ENCODE assay signal across 24 cellular contexts in the genomic region with DNA sequence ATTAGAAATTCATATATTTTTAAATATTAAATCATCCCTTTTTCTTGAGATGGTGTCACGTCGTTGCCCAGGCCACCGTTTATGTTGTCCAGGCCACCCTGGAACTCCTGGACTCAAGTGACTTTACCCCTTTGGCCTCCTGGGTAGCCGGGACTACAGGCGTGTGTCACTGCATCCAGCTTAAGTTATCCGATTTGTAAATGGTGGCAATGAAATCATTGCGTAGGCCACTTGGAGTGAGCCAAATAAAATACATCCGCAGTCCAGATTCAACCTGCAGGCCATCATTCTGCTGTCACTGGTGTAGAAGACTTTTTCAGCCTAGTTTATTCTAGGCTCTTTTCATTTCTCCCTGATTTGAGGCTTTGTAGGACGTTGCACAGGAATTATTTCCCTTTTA.
"Had no signal": no experiment of that assay in that cellular context is flagged by ENCODE, and none has a peak within 500 bp of the region (broad histone marks: within the 10 kb centered on the region; RNA-seq: fewer than 3 reads in every experiment).

No MANE protein-coding gene starts in this region.

- DNase-seq: colonic mucosa; dermis blood vessel endothelial cell; effector memory CD4-positive, alpha-beta T cell; foreskin melanocyte; left cardiac atrium; left lung; lower lobe of right lung; natural killer cell; pancreas; retina; right lobe of liver; stimulated activated CD4-positive, alpha-beta T cell treated with anti-CD3 and anti-CD28 coated beads, Interleukin-2, amount 100 ng/mL, for 24 hours; stimulated activated CD4-positive, alpha-beta T cell treated with anti-CD3 and anti-CD28 coated beads, Interleukin-4, amount 100 ng/mL, for 24 hours; stimulated activated naive CD8-positive, alpha-beta T cell treated with anti-CD3 and anti-CD28 coated beads, Interleukin-15, Interleukin-2, amounts not matched to agents 100 U/mL and 50 U/mL, for 24 hours; substantia nigra; testis; tibial artery had no signal

- H3K4me1 Mint-ChIP-seq: central memory CD8-positive, alpha-beta T cell; stimulated activated memory B cell treated with anti-CD40 and anti-IgM and Interleukin-4, amounts not matched to agents 10 μg/mL and 1 μg/mL and 100 μg/mL, for 72 hours had no signal

- H3K27me3 ChIP-seq: colonic mucosa, esophagus muscularis mucosa, left lung, neutrophil, pancreas, right lobe of liver, testis, tibial artery had no signal

- H3K27me3 Mint-ChIP-seq: central memory CD8-positive, alpha-beta T cell; stimulated activated memory B cell treated with anti-CD40 and anti-IgM and Interleukin-4, amounts not matched to agents 10 μg/mL and 1 μg/mL and 100 μg/mL, for 72 hours; type B pancreatic cell had no signal

- ATAC-seq: left lung; lower lobe of right lung; natural killer cell; right lobe of liver; stimulated activated memory B cell treated with anti-CD40 and anti-IgM and Interleukin-4, amounts not matched to agents 10 μg/mL and 1 μg/mL and 100 μg/mL, for 72 hours; stimulated activated naive CD8-positive, alpha-beta T cell treated with anti-CD3 and anti-CD28 coated beads, Interleukin-15, Interleukin-2, amounts not matched to agents 100 U/mL and 50 U/mL, for 24 hours had no signal

- H3K9me3 Mint-ChIP-seq: central memory CD8-positive, alpha-beta T cell; natural killer cell; neural crest cell; stimulated activated memory B cell treated with anti-CD40 and anti-IgM and Interleukin-4, amounts not matched to agents 10 μg/mL and 1 μg/mL and 100 μg/mL, for 72 hours; type B pancreatic cell had no signal

- H3K36me3 ChIP-seq: colonic mucosa, esophagus muscularis mucosa, left lung, lower lobe of right lung, neutrophil, pancreas, right lobe of liver, tibial artery had no signal

- FAIRE-seq: endothelial cell of umbilical vein, pancreas had no signal

- H3K4me1 ChIP-seq: colonic mucosa, esophagus muscularis mucosa, left lung, lower lobe of right lung, pancreas, right lobe of liver, testis, tibial artery had no signal

- H3K27ac ChIP-seq: colonic mucosa, esophagus muscularis mucosa, left lung, lower lobe of right lung, neutrophil, pancreas, right lobe of liver, testis, tibial artery had no signal

- H3K4me3 ChIP-seq: colonic mucosa, esophagus muscularis mucosa, left lung, lower lobe of right lung, pancreas, right lobe of liver, testis, tibial artery had no signal

- H3K36me3 Mint-ChIP-seq: natural killer cell; stimulated activated memory B cell treated with anti-CD40 and anti-IgM and Interleukin-4, amounts not matched to agents 10 μg/mL and 1 μg/mL and 100 μg/mL, for 72 hours; type B pancreatic cell had no signal

- H3K9me3 ChIP-seq: colonic mucosa, esophagus muscularis mucosa, left lung, lower lobe of right lung, neutrophil, pancreas, right lobe of liver, testis, tibial artery had no signal

- H3K4me3 Mint-ChIP-seq: central memory CD8-positive, alpha-beta T cell; natural killer cell; neural crest cell; stimulated activated memory B cell treated with anti-CD40 and anti-IgM and Interleukin-4, amounts not matched to agents 10 μg/mL and 1 μg/mL and 100 μg/mL, for 72 hours; type B pancreatic cell had no signal

- H3K27ac Mint-ChIP-seq: natural killer cell; stimulated activated memory B cell treated with anti-CD40 and anti-IgM and Interleukin-4, amounts not matched to agents 10 μg/mL and 1 μg/mL and 100 μg/mL, for 72 hours; type B pancreatic cell had no signal
